28 cellular contexts compared by ENCODE assay signal in genomic region chr2:3595409-3595808, GRCh38. TPM values are rescaled to one million over a fixed set of nuclear protein-coding genes. Genes with fewer than 3 reads are reported as not detected.
DNase-seq lines count a peak whose midpoint lies in the region; ATAC-seq and TF ChIP-seq lines count a peak whose summit lies in the region.
"Had no signal": no experiment of that assay in that cellular context is flagged by ENCODE, and none has a peak within 500 bp of the region (broad histone marks: within the 10 kb centered on the region; RNA-seq: fewer than 3 reads in every experiment).

No MANE protein-coding gene starts in this region.

- H3K27ac Mint-ChIP-seq in WTC11 (no peak overlapping the region), progenitor cell of endocrine pancreas (no peak overlapping the region)
- H3K27ac Mint-ChIP-seq: activated CD4-positive, alpha-beta memory T cell treated with anti-CD3 and anti-CD28 coated beads for 36 hours; activated T-helper 17 cell treated with anti-CD3 and anti-CD28 coated beads, Interleukin-2, amount 50 U/mL, for 72 hours; neural progenitor cell; stimulated activated naive CD8-positive, alpha-beta T cell treated with anti-CD3 and anti-CD28 coated beads, Interleukin-15, Interleukin-2, amounts not matched to agents 100 ng/mL and 50 ng/mL, for 24 hours; T-helper 17 cell had no signal

- DNase-seq in H7 (peak; percentile 55), WTC11 (ENCODE audit: low spot score) (no peak), left ventricle myocardium inferior (no peak), osteoblast (ENCODE audit: insufficient read length, low spot score, missing footprints) (no peak), T-helper 1 cell (no peak), NCI-H2227 treated with DMSO at 0.1 percent for 48 hours (lab: John Stamatoyannopoulos, UW) (no peak), progenitor cell of endocrine pancreas (ENCODE audit: low spot score, unreplicated experiment) (no peak)
- DNase-seq: activated CD4-positive, CD25-positive, alpha-beta regulatory T cell treated with anti-CD3 and anti-CD28 coated beads, Interleukin-2, amount 50 U/mL, for 72 hours; activated CD8-positive, alpha-beta memory T cell treated with anti-CD3 and anti-CD28 coated beads, Interleukin-2, amount 50 U/mL, for 4 hours; anterior cingulate cortex; COR-L47; GF-D8; mammary epithelial cell; NCI-H1092; NCI-H187; NCI-H526; T-helper 17 cell had no signal

- H3K27me3 ChIP-seq in H7 (ENCODE audit: control insufficient read depth, insufficient read depth, low read length) (no peaks in the 10 kb centered on the region), left ventricle myocardium inferior (ENCODE audit: low read depth) (no peaks in the 10 kb centered on the region), osteoblast (ENCODE audit: insufficient read depth, low read length) (no peaks in the 10 kb centered on the region)
- H3K27me3 ChIP-seq: BLaER1 treated with 17β-estradiol and CSF1 and Interleukin-3, amounts not matched to agents 10 nM and 100 nM; uterus had no signal

- H3K27me3 Mint-ChIP-seq in WTC11 (ENCODE audit: low read depth) (no peaks in the 10 kb centered on the region; the same call in 1 of the 2 replicates), progenitor cell of endocrine pancreas (peaks cover 8% of the 10 kb centered on the region)
- H3K27me3 Mint-ChIP-seq: stimulated activated naive CD8-positive, alpha-beta T cell treated with anti-CD3 and anti-CD28 coated beads, Interleukin-15, Interleukin-2, amounts not matched to agents 100 ng/mL and 50 ng/mL, for 24 hours had no signal

- peak overlapping the region; percentile 80 for H2AFZ ChIP-seq in osteoblast (ENCODE audit: low read length)
- H2AFZ ChIP-seq: neural progenitor cell had no signal

- H3K9me3 Mint-ChIP-seq in WTC11 (peaks cover 8% of the 10 kb centered on the region; the same call in 1 of the 2 replicates), progenitor cell of endocrine pancreas (ENCODE audit: low read depth) (no peaks in the 10 kb centered on the region)
- H3K9me3 Mint-ChIP-seq: activated CD4-positive, alpha-beta memory T cell treated with anti-CD3 and anti-CD28 coated beads for 36 hours; activated naive CD4-positive, alpha-beta T cell treated with anti-CD3 and anti-CD28 coated beads, Interleukin-2, amount 50 U/mL, for 72 hours; activated T-helper 17 cell treated with anti-CD3 and anti-CD28 coated beads, Interleukin-2, amount 50 U/mL, for 72 hours; stimulated activated naive CD8-positive, alpha-beta T cell treated with anti-CD3 and anti-CD28 coated beads, Interleukin-15, Interleukin-2, amounts not matched to agents 100 ng/mL and 50 ng/mL, for 24 hours had no signal

- H3K4me1 Mint-ChIP-seq in WTC11 (peaks cover 4% of the 10 kb centered on the region; the same call in 1 of the 2 replicates), progenitor cell of endocrine pancreas (ENCODE audit: low read depth) (peaks cover 8% of the 10 kb centered on the region)
- H3K4me1 Mint-ChIP-seq: activated T-helper 17 cell treated with anti-CD3 and anti-CD28 coated beads, Interleukin-2, amount 50 U/mL, for 72 hours had no signal

- CTCF ChIA-PET in WTC11 (lab: Charles Lee), result interaction anchor here (1.6 kb wide), 1 partner anchor 56 kb away, joined by 5 read pairs; no protein-coding TSS in a partner anchor

- peaks cover 16% of the 10 kb centered on the region for H3K4me1 ChIP-seq in left ventricle myocardium inferior
- H3K4me1 ChIP-seq in osteoblast (ENCODE audit: insufficient read depth, low read length), result no peaks in the 10 kb centered on the region
- H3K4me1 ChIP-seq: neural progenitor cell, psoas muscle, uterus had no signal

- H3K4me3 ChIP-seq in H7 (ENCODE audit: insufficient read depth, low read depth, low read length) (no peak overlapping the region), left ventricle myocardium inferior (peak overlapping the region; percentile 54), osteoblast (ENCODE audit: insufficient read depth, low read length) (peak overlapping the region; percentile 67)
- H3K4me3 ChIP-seq: BLaER1 treated with 17β-estradiol and CSF1 and Interleukin-3, amounts not matched to agents 10 nM and 100 nM; neural progenitor cell had no signal

- TF ChIP-seq CTCF in WTC11 (IDR thresholded peaks at IDR 0.05), result no peak
- TF ChIP-seq CTCF in left ventricle myocardium inferior (IDR thresholded peaks at IDR 0.05; ENCODE audit: borderline replicate concordance), result no peak
- TF ChIP-seq CTCF in osteoblast (IDR thresholded peaks at IDR 0.05; ENCODE audit: extremely low read depth, low read depth, low read length), result no peak
- no peak for TF ChIP-seq CTCF in progenitor cell of endocrine pancreas (IDR thresholded peaks at IDR 0.05; ENCODE audit: unreplicated experiment)

- H3K36me3 ChIP-seq in H7 (replicated peaks; ENCODE audit: control insufficient read depth, insufficient read depth, low read length), result no peaks in the 10 kb centered on the region
- H3K36me3 ChIP-seq in left ventricle myocardium inferior, result no peaks in the 10 kb centered on the region
- H3K36me3 ChIP-seq in osteoblast (ENCODE audit: insufficient read depth, low read length), result no peaks in the 10 kb centered on the region
- H3K36me3 ChIP-seq: neural progenitor cell, uterus had no signal

- H3K27ac ChIP-seq in left ventricle myocardium inferior (replicated peaks), result peak overlapping the region; percentile 66
- no peak overlapping the region for H3K27ac ChIP-seq in osteoblast (ENCODE audit: low read depth, low read length)
- H3K27ac ChIP-seq: BLaER1 treated with 17β-estradiol and CSF1 and Interleukin-3, amounts not matched to agents 10 nM and 100 nM; neural progenitor cell; psoas muscle; uterus had no signal

- H3K9me3 ChIP-seq in left ventricle myocardium inferior (replicated peaks) (no peaks in the 10 kb centered on the region), osteoblast (ENCODE audit: low read depth, low read length) (no peaks in the 10 kb centered on the region)
- H3K9me3 ChIP-seq: psoas muscle, uterus had no signal

- no peaks in the 10 kb centered on the region for H4K20me1 ChIP-seq in osteoblast (ENCODE audit: insufficient read depth, low read length)

- H3K4me2 ChIP-seq in osteoblast (ENCODE audit: insufficient read depth, low read length), result peak overlapping the region; percentile 72
- H3K4me2 ChIP-seq: neural progenitor cell had no signal

- H3K36me3 Mint-ChIP-seq in WTC11, result peaks cover 18% of the 10 kb centered on the region
- peaks cover 9% of the 10 kb centered on the region for H3K36me3 Mint-ChIP-seq in progenitor cell of endocrine pancreas (ENCODE audit: insufficient read depth)
- H3K36me3 Mint-ChIP-seq: activated naive CD4-positive, alpha-beta T cell treated with anti-CD3 and anti-CD28 coated beads, Interleukin-2, amount 50 U/mL, for 72 hours had no signal

- no peak overlapping the region for H3K4me3 Mint-ChIP-seq in WTC11
- no peak overlapping the region for H3K4me3 Mint-ChIP-seq in progenitor cell of endocrine pancreas (ENCODE audit: low read depth)
- H3K4me3 Mint-ChIP-seq: activated CD4-positive, alpha-beta memory T cell treated with anti-CD3 and anti-CD28 coated beads for 36 hours; activated T-helper 17 cell treated with anti-CD3 and anti-CD28 coated beads, Interleukin-2, amount 50 U/mL, for 72 hours; neural progenitor cell; stimulated activated naive CD8-positive, alpha-beta T cell treated with anti-CD3 and anti-CD28 coated beads, Interleukin-15, Interleukin-2, amounts not matched to agents 100 ng/mL and 50 ng/mL, for 24 hours; T-helper 17 cell had no signal

- H3K79me2 ChIP-seq in osteoblast (ENCODE audit: insufficient read depth, low read length), result no peaks in the 10 kb centered on the region

- peak; percentile 9; the same call in 1 of the 2 replicates for ATAC-seq in WTC11
- no peak for ATAC-seq in HG03378 (IDR thresholded peaks at IDR 0.05; ENCODE audit: unreplicated experiment)

- POLR2A ChIA-PET in WTC11 (lab: Charles Lee), result no interaction called here

- intact Hi-C loops in left ventricle myocardium inferior (cut with micrococcal nuclease), result no loop called here

TF ChIP-seq in WTC11, 78 proteins besides CTCF, POLR2A, EP300 and RAD21:
- TF ChIP-seq OVOL2 (CRISPR knock-in tag; IDR thresholded peaks at IDR 0.05; ENCODE audit: borderline replicate concordance), result no peak
- no peak for TF ChIP-seq KAT7 (CRISPR knock-in tag; IDR thresholded peaks at IDR 0.05; ENCODE audit: borderline replicate concordance)
- no peak for TF ChIP-seq TEAD4 (CRISPR knock-in tag; IDR thresholded peaks at IDR 0.05)
- no peak for TF ChIP-seq MYBL2 (CRISPR knock-in tag; IDR thresholded peaks at IDR 0.05)
- TF ChIP-seq IRF2 (CRISPR knock-in tag; IDR thresholded peaks at IDR 0.05; ENCODE audit: borderline replicate concordance, low read depth), result no peak
- TF ChIP-seq JAZF1 (CRISPR knock-in tag; IDR thresholded peaks at IDR 0.05), result no peak
- TF ChIP-seq FOXP4 (CRISPR knock-in tag; IDR thresholded peaks at IDR 0.05), result no peak

RNA-seq across cellular contexts. Expression of gene COLEC11, which starts 0.5 kb away (rescaled TPM):
- 0.07 TPM in 1 of 2 replicates, not detected in the other for total RNA-seq in H7 (2014; rRNA removed; shearing (Covaris generic))
- 0.69 to 1.3 TPM (median 0.87 TPM) in 3 replicates for total RNA-seq in WTC11 (2021)
- total RNA-seq in left ventricle myocardium inferior, result 4.9 TPM
- under 0.01 and 0.36 TPM in 2 replicates for total RNA-seq in osteoblast
- total RNA-seq in progenitor cell of endocrine pancreas, result not detected in 2 replicates
- total RNA-seq: activated naive CD4-positive, alpha-beta T cell treated with anti-CD3 and anti-CD28 coated beads, Interleukin-2, amount 50 U/mL, for 72 hours; kidney epithelial cell; mammary epithelial cell; skeletal muscle tissue; T-helper 17 cell had no signal

RNA-seq across cellular contexts. Expression of gene RPS7, which starts 20.3 kb away (rescaled TPM):
- total RNA-seq in H7 (2014; rRNA removed; shearing (Covaris generic)), result 2,082 and 2,647 TPM in 2 replicates
- total RNA-seq in WTC11 (2021) (1,629 to 1,800 TPM (median 1,725 TPM) in 3 replicates), left ventricle myocardium inferior (583 TPM), osteoblast (1,101 and 1,268 TPM in 2 replicates), progenitor cell of endocrine pancreas (1,422 and 1,517 TPM in 2 replicates)

RNA-seq across cellular contexts. Expression of gene RNASEH1, which starts 37.3 kb away (rescaled TPM):
- total RNA-seq in H7 (2014; rRNA removed; shearing (Covaris generic)), result 40.4 and 42.8 TPM in 2 replicates
- total RNA-seq in WTC11 (2021), result 34.0 to 44.4 TPM (median 38.7 TPM) in 3 replicates
- total RNA-seq in left ventricle myocardium inferior, result 20.9 TPM
- total RNA-seq in osteoblast, result 35.9 and 39.4 TPM in 2 replicates
- total RNA-seq in progenitor cell of endocrine pancreas, result 18.5 and 21.8 TPM in 2 replicates
